7 cellular contexts compared by ENCODE assay signal in the genomic region with DNA sequence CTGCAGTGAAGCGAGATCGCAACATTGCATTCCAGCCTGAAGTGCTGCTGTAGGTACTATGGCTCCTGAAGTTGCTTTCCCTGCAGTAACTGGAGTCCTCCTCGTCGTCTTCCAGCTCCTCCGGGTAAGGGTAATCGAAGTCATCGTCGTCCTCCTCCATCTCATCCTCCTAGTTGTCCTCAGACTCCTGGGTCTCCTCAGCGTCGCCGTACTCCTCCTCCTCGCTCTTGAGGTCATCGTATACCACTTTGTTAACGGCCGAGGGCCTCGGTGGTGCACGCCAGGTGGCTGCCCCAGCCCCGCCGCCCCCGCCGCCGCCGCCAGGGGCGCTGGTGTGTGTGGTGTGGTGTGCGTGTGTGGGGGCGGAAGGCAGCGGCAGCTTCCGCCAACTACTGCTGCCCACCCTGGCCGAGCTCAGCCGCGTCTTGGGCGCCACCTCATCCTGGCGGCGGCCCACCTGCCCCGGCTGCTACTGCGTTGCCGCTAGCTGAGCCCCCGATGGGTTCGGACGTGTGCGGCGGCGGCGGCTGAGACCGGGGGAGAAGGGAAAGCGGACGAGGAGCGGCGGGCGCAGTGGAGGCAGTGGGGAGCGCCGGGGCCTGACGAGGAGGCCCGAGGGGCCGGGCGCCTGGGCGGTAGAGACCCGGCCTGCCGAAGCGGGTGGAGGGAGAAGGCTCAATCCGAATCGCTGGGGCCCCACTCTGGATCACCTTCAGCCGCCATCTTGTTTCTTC. TPM values are rescaled to one million over a fixed set of nuclear protein-coding genes. Genes with fewer than 3 reads are reported as not detected.
DNase-seq lines count a peak whose midpoint lies in the region; ATAC-seq and TF ChIP-seq lines count a peak whose summit lies in the region.

No MANE protein-coding gene starts in this region.

- no peaks in the 10 kb centered on the region for H3K9me3 ChIP-seq in adrenal gland (replicated peaks in 1 of 3)

- H3K27ac Mint-ChIP-seq in immature natural killer cell = peak overlapping the region; percentile 48 to 85 (median 72)

- H3K36me3 Mint-ChIP-seq in immature natural killer cell = no peaks in the 10 kb centered on the region

- peak; percentile 33 to 57 for TF ChIP-seq POLR2A in adrenal gland (IDR thresholded peaks at IDR 0.05)

- H3K4me1 Mint-ChIP-seq in immature natural killer cell = peaks cover 14 to 19% of the 10 kb centered on the region in 2 donors

- intact Hi-C loops in adrenal gland (cut with DNase I) = no loop called here

- H3K27ac ChIP-seq in adrenal gland = peak overlapping the region in 3 of 5 donors; percentile 78 to 86 (median 85)

- ATAC-seq in GM18873 (IDR thresholded peaks at IDR 0.05; ENCODE audit: low FRiP score, unreplicated experiment) (peak; percentile 88), HG03095 (IDR thresholded peaks at IDR 0.05; ENCODE audit: unreplicated experiment) (peak; percentile 99)

- no peaks in the 10 kb centered on the region for H3K27me3 ChIP-seq in adrenal gland

- no peaks in the 10 kb centered on the region for H3K36me3 ChIP-seq in adrenal gland (replicated peaks in 1 of 2)

- H3K4me1 ChIP-seq in adrenal gland (replicated peaks in 1 of 2) = no peaks in the 10 kb centered on the region

- 10 to 20% (median 15%) methylated on average over 31 to 63 of the region's 63 CpGs for WGBS in adrenal gland, 4 donors

- H3K9me3 Mint-ChIP-seq in immature natural killer cell = peaks cover under 1 to 6% (median 4%) of the 10 kb centered on the region in 6 donors

- peak overlapping the region in 2 of 4 donors; percentile 72 to 92 for H3K4me3 ChIP-seq in adrenal gland

- DNase-seq in SW480 (ENCODE audit: low spot score) (peak; percentile 67), adrenal gland (peak; percentile 66 to 83 (median 79)), immature natural killer cell (peak; percentile 81 to 84 (median 82)), NCI-H446 treated with DMSO at 0.1 percent for 48 hours (lab: John Stamatoyannopoulos, UW) (no peak)
- peak; percentile 82 for DNase-seq in stimulated activated CD4-positive, alpha-beta T cell treated with anti-CD3 and anti-CD28 coated beads, Interleukin-1b, Interleukin-23, amount 100 ng/mL, for 48 hours

- peaks cover 5 to 13% (median 5%) of the 10 kb centered on the region in 3 donors for H3K27me3 Mint-ChIP-seq in immature natural killer cell (ENCODE audit: low read depth in 3 of 3)

- peak; percentile 26 to 82 (median 50) for TF ChIP-seq CTCF in adrenal gland (IDR thresholded peaks at IDR 0.05)

- peak overlapping the region; percentile 76 to 86 (median 79) for H3K4me3 Mint-ChIP-seq in immature natural killer cell

RNA-seq across cellular contexts. Expression of gene ACBD5, which starts 11.8 kb away (rescaled TPM):
- 10 to 100 TPM; 35.6 to 61.9 (median 45.7) TPM for total RNA-seq in adrenal gland
- polyA plus RNA-seq in adrenal gland = 10 to 100 TPM; 10.4 to 50.9 (median 18.0) TPM
- 10 to 100 TPM; 18.4 to 31.5 (median 24.8) TPM for polyA plus RNA-seq in immature natural killer cell
